Comparison of ENCODE assay signal across 2 cellular contexts in the genomic region with DNA sequence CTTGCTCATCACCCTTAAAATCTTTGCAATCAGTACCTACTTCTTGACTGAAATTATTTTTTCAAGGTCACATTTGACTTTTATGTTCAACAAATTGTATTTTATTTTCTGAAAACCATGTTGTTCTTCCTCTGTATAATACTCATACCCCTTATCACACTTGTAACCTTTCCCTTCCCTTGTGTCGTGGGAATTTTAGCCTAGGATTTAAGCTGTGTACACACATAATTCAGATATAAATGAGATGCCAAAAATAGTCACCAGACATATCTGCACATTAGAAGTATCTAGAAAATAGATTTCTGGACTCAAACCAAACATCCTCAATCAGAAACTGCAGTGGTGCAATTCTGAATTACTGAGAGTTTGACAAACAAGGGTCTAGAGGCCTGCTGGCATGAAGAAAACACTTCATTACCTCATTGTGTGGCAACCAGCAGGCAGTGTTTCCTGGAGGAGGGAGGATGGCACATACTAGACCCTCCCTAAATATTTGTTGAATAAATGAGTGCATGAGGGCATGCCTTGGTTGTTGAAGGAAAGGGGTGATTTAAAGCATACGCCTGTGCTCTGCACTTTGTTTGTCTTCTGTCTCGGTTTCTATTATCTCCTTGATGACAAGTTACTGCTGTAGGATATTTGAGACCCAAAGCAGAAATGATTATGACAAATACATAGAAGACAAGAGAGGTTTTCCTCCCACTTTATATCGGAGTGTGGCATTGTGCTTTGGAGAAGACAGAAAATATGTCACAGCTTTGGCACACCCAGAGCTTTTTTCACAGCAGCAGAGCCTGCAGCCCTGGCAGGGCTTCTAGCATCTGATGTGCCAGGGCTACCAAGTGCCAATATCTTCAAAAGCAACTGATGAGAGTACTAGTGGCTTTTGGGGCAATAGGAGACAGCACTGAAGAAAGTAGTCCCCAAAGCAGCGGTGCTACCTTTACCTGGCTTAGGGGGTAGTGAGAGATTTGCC.
TF ChIP-seq lines count a peak whose summit lies in the region.

No MANE protein-coding gene starts in this region.

TF ChIP-seq in liver, 16 proteins besides CTCF, POLR2A, EP300 and RAD21:
- TF ChIP-seq HNF4A (conservative IDR thresholded peaks at IDR 0.05), result no peak
- TF ChIP-seq TAF1 (conservative IDR thresholded peaks at IDR 0.05), result no peak
- no peak for TF ChIP-seq RXRA (IDR thresholded peaks at IDR 0.05)
- TF ChIP-seq NR2F2 (IDR thresholded peaks at IDR 0.05), result peak; percentile 38
- no peak for TF ChIP-seq HNF4G (IDR thresholded peaks at IDR 0.05)
- no peak for TF ChIP-seq JUND (IDR thresholded peaks at IDR 0.05)

TF ChIP-seq in HepG2, 621 proteins besides CTCF, POLR2A, EP300 and RAD21:
- TF ChIP-seq, protein P1, sequence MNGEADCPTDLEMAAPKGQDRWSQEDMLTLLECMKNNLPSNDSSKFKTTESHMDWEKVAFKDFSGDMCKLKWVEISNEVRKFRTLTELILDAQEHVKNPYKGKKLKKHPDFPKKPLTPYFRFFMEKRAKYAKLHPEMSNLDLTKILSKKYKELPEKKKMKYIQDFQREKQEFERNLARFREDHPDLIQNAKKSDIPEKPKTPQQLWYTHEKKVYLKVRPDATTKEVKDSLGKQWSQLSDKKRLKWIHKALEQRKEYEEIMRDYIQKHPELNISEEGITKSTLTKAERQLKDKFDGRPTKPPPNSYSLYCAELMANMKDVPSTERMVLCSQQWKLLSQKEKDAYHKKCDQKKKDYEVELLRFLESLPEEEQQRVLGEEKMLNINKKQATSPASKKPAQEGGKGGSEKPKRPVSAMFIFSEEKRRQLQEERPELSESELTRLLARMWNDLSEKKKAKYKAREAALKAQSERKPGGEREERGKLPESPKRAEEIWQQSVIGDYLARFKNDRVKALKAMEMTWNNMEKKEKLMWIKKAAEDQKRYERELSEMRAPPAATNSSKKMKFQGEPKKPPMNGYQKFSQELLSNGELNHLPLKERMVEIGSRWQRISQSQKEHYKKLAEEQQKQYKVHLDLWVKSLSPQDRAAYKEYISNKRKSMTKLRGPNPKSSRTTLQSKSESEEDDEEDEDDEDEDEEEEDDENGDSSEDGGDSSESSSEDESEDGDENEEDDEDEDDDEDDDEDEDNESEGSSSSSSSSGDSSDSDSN (CRISPR knock-in tag; IDR thresholded peaks at IDR 0.05), result no peak
- TF ChIP-seq, protein P2, sequence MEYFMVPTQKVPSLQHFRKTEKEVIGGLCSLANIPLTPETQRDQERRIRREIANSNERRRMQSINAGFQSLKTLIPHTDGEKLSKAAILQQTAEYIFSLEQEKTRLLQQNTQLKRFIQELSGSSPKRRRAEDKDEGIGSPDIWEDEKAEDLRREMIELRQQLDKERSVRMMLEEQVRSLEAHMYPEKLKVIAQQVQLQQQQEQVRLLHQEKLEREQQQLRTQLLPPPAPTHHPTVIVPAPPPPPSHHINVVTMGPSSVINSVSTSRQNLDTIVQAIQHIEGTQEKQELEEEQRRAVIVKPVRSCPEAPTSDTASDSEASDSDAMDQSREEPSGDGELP (IDR thresholded peaks at IDR 0.05; ENCODE audit: borderline replicate concordance, low read depth), result no peak
- TF ChIP-seq ZNF253 (CRISPR knock-in tag; IDR thresholded peaks at IDR 0.05; ENCODE audit: borderline replicate concordance) (no peak), MAFG (CRISPR knock-in tag; IDR thresholded peaks at IDR 0.05) (no peak), ZNF44 (CRISPR knock-in tag; IDR thresholded peaks at IDR 0.05) (no peak), TAF1 (CRISPR knock-in tag; IDR thresholded peaks at IDR 0.05) (no peak), SRSF1 (optimal IDR thresholded peaks at IDR 0.05; ENCODE audit: low read depth, low read length) (no peak), BORCS8-MEF2B (CRISPR knock-in tag; IDR thresholded peaks at IDR 0.05) (no peak), HNF4G (IDR thresholded peaks at IDR 0.05; ENCODE audit: borderline replicate concordance, low read depth, low read length) (no peak), HNF4G (CRISPR knock-in tag; IDR thresholded peaks at IDR 0.05; ENCODE audit: borderline replicate concordance, low read depth) (no peak), ZSCAN25 (CRISPR knock-in tag; IDR thresholded peaks at IDR 0.05) (no peak), RARA (CRISPR knock-in tag; IDR thresholded peaks at IDR 0.05) (no peak), SNRNP70 (IDR thresholded peaks at IDR 0.05; ENCODE audit: low read depth, low read length) (no peak), KLF9 (CRISPR knock-in tag; IDR thresholded peaks at IDR 0.05; ENCODE audit: low read depth) (no peak), ZEB1 (IDR thresholded peaks at IDR 0.05; ENCODE audit: insufficient replicate concordance, low read depth) (no peak)
- TF ChIP-seq, protein P3, sequence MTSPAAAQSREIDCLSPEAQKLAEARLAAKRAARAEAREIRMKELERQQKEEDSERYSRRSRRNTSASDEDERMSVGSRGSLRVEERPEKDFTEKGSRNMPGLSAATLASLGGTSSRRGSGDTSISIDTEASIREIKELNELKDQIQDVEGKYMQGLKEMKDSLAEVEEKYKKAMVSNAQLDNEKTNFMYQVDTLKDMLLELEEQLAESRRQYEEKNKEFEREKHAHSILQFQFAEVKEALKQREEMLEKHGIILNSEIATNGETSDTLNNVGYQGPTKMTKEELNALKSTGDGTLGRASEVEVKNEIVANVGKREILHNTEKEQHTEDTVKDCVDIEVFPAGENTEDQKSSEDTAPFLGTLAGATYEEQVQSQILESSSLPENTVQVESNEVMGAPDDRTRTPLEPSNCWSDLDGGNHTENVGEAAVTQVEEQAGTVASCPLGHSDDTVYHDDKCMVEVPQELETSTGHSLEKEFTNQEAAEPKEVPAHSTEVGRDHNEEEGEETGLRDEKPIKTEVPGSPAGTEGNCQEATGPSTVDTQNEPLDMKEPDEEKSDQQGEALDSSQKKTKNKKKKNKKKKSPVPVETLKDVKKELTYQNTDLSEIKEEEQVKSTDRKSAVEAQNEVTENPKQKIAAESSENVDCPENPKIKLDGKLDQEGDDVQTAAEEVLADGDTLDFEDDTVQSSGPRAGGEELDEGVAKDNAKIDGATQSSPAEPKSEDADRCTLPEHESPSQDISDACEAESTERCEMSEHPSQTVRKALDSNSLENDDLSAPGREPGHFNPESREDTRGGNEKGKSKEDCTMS (CRISPR knock-in tag; conservative IDR thresholded peaks at IDR 0.05), result no peak
- TF ChIP-seq, protein P4, sequence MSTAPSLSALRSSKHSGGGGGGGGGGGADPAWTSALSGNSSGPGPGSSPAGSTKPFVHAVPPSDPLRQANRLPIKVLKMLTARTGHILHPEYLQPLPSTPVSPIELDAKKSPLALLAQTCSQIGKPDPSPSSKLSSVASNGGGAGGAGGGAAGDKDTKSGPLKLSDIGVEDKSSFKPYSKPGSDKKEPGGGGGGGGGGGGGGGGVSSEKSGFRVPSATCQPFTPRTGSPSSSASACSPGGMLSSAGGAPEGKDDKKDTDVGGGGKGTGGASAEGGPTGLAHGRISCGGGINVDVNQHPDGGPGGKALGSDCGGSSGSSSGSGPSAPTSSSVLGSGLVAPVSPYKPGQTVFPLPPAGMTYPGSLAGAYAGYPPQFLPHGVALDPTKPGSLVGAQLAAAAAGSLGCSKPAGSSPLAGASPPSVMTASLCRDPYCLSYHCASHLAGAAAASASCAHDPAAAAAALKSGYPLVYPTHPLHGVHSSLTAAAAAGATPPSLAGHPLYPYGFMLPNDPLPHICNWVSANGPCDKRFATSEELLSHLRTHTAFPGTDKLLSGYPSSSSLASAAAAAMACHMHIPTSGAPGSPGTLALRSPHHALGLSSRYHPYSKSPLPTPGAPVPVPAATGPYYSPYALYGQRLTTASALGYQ (CRISPR knock-in tag; IDR thresholded peaks at IDR 0.05), result no peak
- TF ChIP-seq, protein P5, sequence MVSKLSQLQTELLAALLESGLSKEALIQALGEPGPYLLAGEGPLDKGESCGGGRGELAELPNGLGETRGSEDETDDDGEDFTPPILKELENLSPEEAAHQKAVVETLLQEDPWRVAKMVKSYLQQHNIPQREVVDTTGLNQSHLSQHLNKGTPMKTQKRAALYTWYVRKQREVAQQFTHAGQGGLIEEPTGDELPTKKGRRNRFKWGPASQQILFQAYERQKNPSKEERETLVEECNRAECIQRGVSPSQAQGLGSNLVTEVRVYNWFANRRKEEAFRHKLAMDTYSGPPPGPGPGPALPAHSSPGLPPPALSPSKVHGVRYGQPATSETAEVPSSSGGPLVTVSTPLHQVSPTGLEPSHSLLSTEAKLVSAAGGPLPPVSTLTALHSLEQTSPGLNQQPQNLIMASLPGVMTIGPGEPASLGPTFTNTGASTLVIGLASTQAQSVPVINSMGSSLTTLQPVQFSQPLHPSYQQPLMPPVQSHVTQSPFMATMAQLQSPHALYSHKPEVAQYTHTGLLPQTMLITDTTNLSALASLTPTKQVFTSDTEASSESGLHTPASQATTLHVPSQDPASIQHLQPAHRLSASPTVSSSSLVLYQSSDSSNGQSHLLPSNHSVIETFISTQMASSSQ (IDR thresholded peaks at IDR 0.05; ENCODE audit: low read depth), result no peak
- TF ChIP-seq, protein P5 (CRISPR knock-in tag; IDR thresholded peaks at IDR 0.05; ENCODE audit: borderline replicate concordance), result no peak
- TF ChIP-seq, protein P6, sequence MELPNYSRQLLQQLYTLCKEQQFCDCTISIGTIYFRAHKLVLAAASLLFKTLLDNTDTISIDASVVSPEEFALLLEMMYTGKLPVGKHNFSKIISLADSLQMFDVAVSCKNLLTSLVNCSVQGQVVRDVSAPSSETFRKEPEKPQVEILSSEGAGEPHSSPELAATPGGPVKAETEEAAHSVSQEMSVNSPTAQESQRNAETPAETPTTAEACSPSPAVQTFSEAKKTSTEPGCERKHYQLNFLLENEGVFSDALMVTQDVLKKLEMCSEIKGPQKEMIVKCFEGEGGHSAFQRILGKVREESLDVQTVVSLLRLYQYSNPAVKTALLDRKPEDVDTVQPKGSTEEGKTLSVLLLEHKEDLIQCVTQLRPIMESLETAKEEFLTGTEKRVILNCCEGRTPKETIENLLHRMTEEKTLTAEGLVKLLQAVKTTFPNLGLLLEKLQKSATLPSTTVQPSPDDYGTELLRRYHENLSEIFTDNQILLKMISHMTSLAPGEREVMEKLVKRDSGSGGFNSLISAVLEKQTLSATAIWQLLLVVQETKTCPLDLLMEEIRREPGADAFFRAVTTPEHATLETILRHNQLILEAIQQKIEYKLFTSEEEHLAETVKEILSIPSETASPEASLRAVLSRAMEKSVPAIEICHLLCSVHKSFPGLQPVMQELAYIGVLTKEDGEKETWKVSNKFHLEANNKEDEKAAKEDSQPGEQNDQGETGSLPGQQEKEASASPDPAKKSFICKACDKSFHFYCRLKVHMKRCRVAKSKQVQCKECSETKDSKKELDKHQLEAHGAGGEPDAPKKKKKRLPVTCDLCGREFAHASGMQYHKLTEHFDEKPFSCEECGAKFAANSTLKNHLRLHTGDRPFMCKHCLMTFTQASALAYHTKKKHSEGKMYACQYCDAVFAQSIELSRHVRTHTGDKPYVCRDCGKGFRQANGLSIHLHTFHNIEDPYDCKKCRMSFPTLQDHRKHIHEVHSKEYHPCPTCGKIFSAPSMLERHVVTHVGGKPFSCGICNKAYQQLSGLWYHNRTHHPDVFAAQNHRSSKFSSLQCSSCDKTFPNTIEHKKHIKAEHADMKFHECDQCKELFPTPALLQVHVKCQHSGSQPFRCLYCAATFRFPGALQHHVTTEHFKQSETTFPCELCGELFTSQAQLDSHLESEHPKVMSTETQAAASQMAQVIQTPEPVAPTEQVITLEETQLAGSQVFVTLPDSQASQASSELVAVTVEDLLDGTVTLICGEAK (IDR thresholded peaks at IDR 0.05), result no peak
- TF ChIP-seq, protein P6 (CRISPR knock-in tag; IDR thresholded peaks at IDR 0.05), result no peak
- TF ChIP-seq, protein P7, sequence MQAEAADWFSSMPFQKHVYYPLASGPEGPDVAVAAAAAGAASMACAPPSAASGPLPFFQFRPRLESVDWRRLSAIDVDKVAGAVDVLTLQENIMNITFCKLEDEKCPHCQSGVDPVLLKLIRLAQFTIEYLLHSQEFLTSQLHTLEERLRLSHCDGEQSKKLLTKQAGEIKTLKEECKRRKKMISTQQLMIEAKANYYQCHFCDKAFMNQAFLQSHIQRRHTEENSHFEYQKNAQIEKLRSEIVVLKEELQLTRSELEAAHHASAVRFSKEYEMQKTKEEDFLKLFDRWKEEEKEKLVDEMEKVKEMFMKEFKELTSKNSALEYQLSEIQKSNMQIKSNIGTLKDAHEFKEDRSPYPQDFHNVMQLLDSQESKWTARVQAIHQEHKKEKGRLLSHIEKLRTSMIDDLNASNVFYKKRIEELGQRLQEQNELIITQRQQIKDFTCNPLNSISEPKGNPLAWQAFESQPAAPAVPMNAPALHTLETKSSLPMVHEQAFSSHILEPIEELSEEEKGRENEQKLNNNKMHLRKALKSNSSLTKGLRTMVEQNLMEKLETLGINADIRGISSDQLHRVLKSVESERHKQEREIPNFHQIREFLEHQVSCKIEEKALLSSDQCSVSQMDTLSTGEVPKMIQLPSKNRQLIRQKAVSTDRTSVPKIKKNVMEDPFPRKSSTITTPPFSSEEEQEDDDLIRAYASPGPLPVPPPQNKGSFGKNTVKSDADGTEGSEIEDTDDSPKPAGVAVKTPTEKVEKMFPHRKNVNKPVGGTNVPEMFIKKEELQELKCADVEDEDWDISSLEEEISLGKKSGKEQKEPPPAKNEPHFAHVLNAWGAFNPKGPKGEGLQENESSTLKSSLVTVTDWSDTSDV (CRISPR knock-in tag; IDR thresholded peaks at IDR 0.05), result no peak
